Comparison of ENCODE assay signal across 1 cellular context in the genomic region with DNA sequence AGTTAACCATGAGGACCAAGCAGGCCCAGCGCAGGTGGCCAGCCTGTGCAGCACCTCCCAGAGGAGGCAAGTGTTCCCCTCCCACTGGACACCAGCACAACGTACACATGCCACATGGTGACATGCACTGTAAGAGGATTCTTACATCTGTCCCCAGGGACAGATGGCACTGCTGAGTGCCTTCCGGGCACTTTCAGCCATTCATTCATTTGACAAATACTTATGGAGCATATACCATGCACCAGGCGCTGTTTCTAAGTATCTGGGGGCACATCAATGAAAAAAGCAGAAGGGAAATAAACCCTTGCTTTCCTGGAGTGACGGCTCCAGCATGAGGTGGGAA.
TF ChIP-seq lines count a peak whose summit lies in the region.

No MANE protein-coding gene starts in this region.

TF ChIP-seq in HCT116, 20 proteins besides CTCF, POLR2A, EP300 and RAD21 (continued from another document):
- TF ChIP-seq FOSL1 (IDR thresholded peaks at IDR 0.05; ENCODE audit: low read depth) = no peak
- no peak for TF ChIP-seq SRF (IDR thresholded peaks at IDR 0.05; ENCODE audit: low read depth)
- no peak for TF ChIP-seq EZH2 (IDR thresholded peaks at IDR 0.05)
- TF ChIP-seq TCF7L2 (IDR thresholded peaks at IDR 0.05; ENCODE audit: borderline replicate concordance, extremely low read depth, insufficient read depth, insufficient read length) = no peak
- TF ChIP-seq, protein P1, sequence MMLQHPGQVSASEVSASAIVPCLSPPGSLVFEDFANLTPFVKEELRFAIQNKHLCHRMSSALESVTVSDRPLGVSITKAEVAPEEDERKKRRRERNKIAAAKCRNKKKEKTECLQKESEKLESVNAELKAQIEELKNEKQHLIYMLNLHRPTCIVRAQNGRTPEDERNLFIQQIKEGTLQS (IDR thresholded peaks at IDR 0.05) = no peak
- no peak for TF ChIP-seq YY1 (IDR thresholded peaks at IDR 0.05; ENCODE audit: extremely low read depth, insufficient replicate concordance, low read depth, low read length)
- no peak for TF ChIP-seq CEBPB (IDR thresholded peaks at IDR 0.05; ENCODE audit: low read depth)
- no peak for TF ChIP-seq POLR2AphosphoS5 (IDR thresholded peaks at IDR 0.05; ENCODE audit: low read depth, low read length)
- no peak for TF ChIP-seq ZFX (IDR thresholded peaks at IDR 0.05)
- no peak for TF ChIP-seq EGR1 (IDR thresholded peaks at IDR 0.05; ENCODE audit: low read depth)
- TF ChIP-seq ELF1 (IDR thresholded peaks at IDR 0.05; ENCODE audit: borderline replicate concordance, low read depth) = no peak
- TF ChIP-seq SP1 (IDR thresholded peaks at IDR 0.05; ENCODE audit: low read depth) = no peak
